In genomic region chr1:240497908-240498307, GRCh38 we compare ENCODE assay signal across 28 cellular contexts.
DNase-seq lines count a peak whose midpoint lies in the region; ATAC-seq, FAIRE-seq and TF ChIP-seq lines count a peak whose summit lies in the region.
"Had no signal": no experiment of that assay in that cellular context is flagged by ENCODE, and none has a peak within 500 bp of the region (broad histone marks: within the 10 kb centered on the region; RNA-seq: fewer than 3 reads in every experiment).

No MANE protein-coding gene starts in this region.

- H3K79me1 ChIP-seq in IMR-90 (ENCODE audit: low read depth in 1 of 2, low read length in 2 of 2): peaks cover 0 to 35% of the 10 kb centered on the region in 2 experiments; a peak in 3 of 4 replicates

- 0 out of 2 replicates have a peak, but pooled peaks cover 2% of the 10 kb centered on the region for H3K36me3 ChIP-seq in BLaER1
- no peaks in the 10 kb centered on the region for H3K36me3 ChIP-seq in IMR-90 (ENCODE audit: control insufficient read depth, insufficient read depth, low read length)
- no peaks in the 10 kb centered on the region for H3K36me3 ChIP-seq in bronchial epithelial cell (ENCODE audit: control insufficient read depth, insufficient read depth, low read length)
- H3K36me3 ChIP-seq in osteoblast (ENCODE audit: insufficient read depth, low read length): no peaks in the 10 kb centered on the region
- H3K36me3 ChIP-seq: Peyer's patch had no signal

- no peak overlapping the region for H3K14ac ChIP-seq in IMR-90 (replicated peaks; ENCODE audit: low read depth, low read length)

- no peak overlapping the region for H2BK5ac ChIP-seq in IMR-90 (ENCODE audit: low read depth, low read length, poor library complexity, severe bottlenecking)

- TF ChIP-seq CTCF in IMR-90 (conservative IDR thresholded peaks at IDR 0.05; ENCODE audit: low read depth, low read length): no peak
- TF ChIP-seq CTCF in bronchial epithelial cell (IDR thresholded peaks at IDR 0.05; ENCODE audit: insufficient read depth, low read length, severe bottlenecking): no peak
- TF ChIP-seq CTCF in osteoblast (IDR thresholded peaks at IDR 0.05; ENCODE audit: extremely low read depth, low read depth, low read length): no peak

- no TSS peak for BruUV-seq in IMR-90 (replicated peaks; lab: Mats Ljungman, UMichigan)

- no peak overlapping the region; the same call in 1 of the 2 replicates for H3K18ac ChIP-seq in IMR-90 (ENCODE audit: low read depth, low read length)

- H3K4me2 ChIP-seq in BLaER1: peak overlapping the region; percentile 53
- H3K4me2 ChIP-seq in IMR-90 (ENCODE audit: low read depth, low read length): no peak overlapping the region
- no peak overlapping the region for H3K4me2 ChIP-seq in osteoblast (ENCODE audit: insufficient read depth, low read length)

- WGBS in IMR-90 (ENCODE audit: extremely low coverage in 2 of 2, insufficient read length in 1 of 2), 2 experiments: no CpG with 5 or more reads among the region's 4 CpGs
- 74% methylated on average over 4 of the region's 4 CpGs for WGBS in right cardiac atrium

- no peak overlapping the region; the same call in 1 of the 2 replicates for H3K27ac ChIP-seq in BLaER1
- H3K27ac ChIP-seq in IMR-90 (ENCODE audit: insufficient read depth, low read length): no peak overlapping the region
- no peak overlapping the region for H3K27ac ChIP-seq in osteoblast (ENCODE audit: low read depth, low read length)
- H3K27ac ChIP-seq in right cardiac atrium (ENCODE audit: low read length): no peak overlapping the region
- H3K27ac ChIP-seq: Peyer's patch, SK-N-MC had no signal

- no peaks in the 10 kb centered on the region for H3K27me3 ChIP-seq in BLaER1
- H3K27me3 ChIP-seq in IMR-90 (ENCODE audit: control insufficient read depth, insufficient read depth, low read length): no peaks in the 10 kb centered on the region
- H3K27me3 ChIP-seq in bronchial epithelial cell (ENCODE audit: control insufficient read depth, insufficient read depth, low read length): no peaks in the 10 kb centered on the region
- no peaks in the 10 kb centered on the region for H3K27me3 ChIP-seq in osteoblast (ENCODE audit: insufficient read depth, low read length)
- H3K27me3 ChIP-seq in right cardiac atrium (ENCODE audit: control insufficient read depth, insufficient read depth): no peaks in the 10 kb centered on the region
- H3K27me3 ChIP-seq: Peyer's patch had no signal

- POLR2A ChIA-PET in IMR-90 (lab: Charles Lee; ENCODE audit: unreplicated experiment): no interaction called here

- peak overlapping the region; percentile 90 for H2BK20ac ChIP-seq in IMR-90 (ENCODE audit: low read depth, low read length)

- H3K9me1 ChIP-seq in IMR-90 (ENCODE audit: insufficient read depth, low read length): peaks cover 15% of the 10 kb centered on the region

- dilution Hi-C loops in IMR-90 (cut with HindIII; ENCODE audit: low sequenced_read_pairs, unreplicated experiment): no loop called here

- H3K4me1 ChIP-seq in BLaER1 (peaks cover 34% of the 10 kb centered on the region), IMR-90 (ENCODE audit: control insufficient read depth, insufficient read depth, low read length) (peaks cover 9% of the 10 kb centered on the region; the same call in 1 of the 2 replicates), osteoblast (ENCODE audit: insufficient read depth, low read length) (peaks cover 8% of the 10 kb centered on the region), right cardiac atrium (ENCODE audit: control insufficient read depth, insufficient read depth, low read length) (no peaks in the 10 kb centered on the region)
- H3K4me1 ChIP-seq: Peyer's patch had no signal

- H3K4me3 ChIP-seq in BLaER1: no peak overlapping the region
- H3K4me3 ChIP-seq in IMR-90 (ENCODE audit: insufficient read depth, low read depth, low read length): no peak overlapping the region
- no peak overlapping the region for H3K4me3 ChIP-seq in bronchial epithelial cell (ENCODE audit: low read depth, low read length)
- no peak overlapping the region for H3K4me3 ChIP-seq in osteoblast (ENCODE audit: insufficient read depth, low read length)
- no peak overlapping the region for H3K4me3 ChIP-seq in right cardiac atrium (ENCODE audit: low read length)
- H3K4me3 ChIP-seq: Peyer's patch, SK-N-MC had no signal

- H3K9me3 ChIP-seq in BLaER1 (peaks cover 37% of the 10 kb centered on the region), IMR-90 (ENCODE audit: control insufficient read depth, insufficient read depth, low read length) (no peaks in the 10 kb centered on the region), osteoblast (ENCODE audit: low read depth, low read length) (no peaks in the 10 kb centered on the region), right cardiac atrium (ENCODE audit: control insufficient read depth, low read length) (no peaks in the 10 kb centered on the region)

- no peak overlapping the region for H4K5ac ChIP-seq in IMR-90 (ENCODE audit: low read depth, low read length)

- H2AK9ac ChIP-seq in IMR-90 (replicated peaks; ENCODE audit: low read depth, low read length, poor library complexity): no peak overlapping the region

- ATAC-seq in IMR-90 (ENCODE audit: low read depth) (no peak), GM19023 (IDR thresholded peaks at IDR 0.05; ENCODE audit: unreplicated experiment) (no peak), right cardiac atrium (no peak), GM18907 (IDR thresholded peaks at IDR 0.05; ENCODE audit: unreplicated experiment) (no peak)

- peak overlapping the region; percentile 1; the same call in 1 of the 2 replicates for H2BK120ac ChIP-seq in IMR-90 (ENCODE audit: low read depth, low read length)

- CTCF ChIA-PET in IMR-90 (lab: Yijun Ruan, JAX): interaction anchor here (0.6 kb wide), 1 partner anchor 712 kb away, joined by 3 read pairs; no protein-coding TSS in a partner anchor

- FAIRE-seq in bronchial epithelial cell (lab: Jason Lieb, UNC): peak; percentile 60
- FAIRE-seq: GM12892 had no signal

- H2AFZ ChIP-seq in IMR-90 (replicated peaks; ENCODE audit: low read length, poor library complexity) (no peak overlapping the region), osteoblast (ENCODE audit: low read length) (no peak overlapping the region)

- no peak overlapping the region; the same call in 1 of the 2 replicates for H3K4ac ChIP-seq in IMR-90 (ENCODE audit: low read depth, low read length)

- H4K8ac ChIP-seq in IMR-90 (ENCODE audit: low read depth in 2 of 2, low read length in 2 of 2): peak overlapping the region in 1 of 2 experiments; percentile 85; a peak in 1 of 4 replicates

- no peak for DNase-seq in IMR-90
- no peak for DNase-seq in bronchial epithelial cell (ENCODE audit: low read depth)
- peak; percentile 62 for DNase-seq in osteoblast (ENCODE audit: insufficient read length, low spot score, missing footprints)
- DNase-seq in activated T-cell treated with anti-CD3 and anti-CD28 coated beads, Interleukin-2, amount 50 U/mL, for 1 hour: no peak
- DNase-seq in right cardiac atrium: no peak
- DNase-seq: 8988T; ACHN; CD4-positive, alpha-beta T cell; COR-L47; DMS79 treated with DMSO at 0.1 percent for 48 hours; H7; Kasumi-1; NCI-H1092 treated with DMSO at 0.1 percent for 48 hours; NCI-H1436; NCI-H187; NCI-H2081 treated with DMSO at 0.1 percent for 48 hours; NCI-H2171; NCI-H226; NCI-H510A; NCI-H69; OCI-M1; Peyer's patch; SHP77 treated with DMSO at 0.1 percent for 48 hours had no signal

- no peak for TF ChIP-seq RAD21 in IMR-90 (IDR thresholded peaks at IDR 0.05; ENCODE audit: low read length)

- no peaks in the 10 kb centered on the region for H4K20me1 ChIP-seq in BLaER1
- H4K20me1 ChIP-seq in IMR-90 (ENCODE audit: insufficient read depth, low read length): no peaks in the 10 kb centered on the region
- no peaks in the 10 kb centered on the region for H4K20me1 ChIP-seq in osteoblast (ENCODE audit: insufficient read depth, low read length)

- intact Hi-C loops in IMR-90 (cut with micrococcal nuclease): no loop called here
- intact Hi-C loops in right cardiac atrium (cut with DNase I): no loop called here

- H2BK15ac ChIP-seq in IMR-90 (ENCODE audit: low read depth, low read length): peak overlapping the region; percentile 96; the same call in 1 of the 3 replicates

- H3K9ac ChIP-seq in BLaER1: no peak overlapping the region
- H3K9ac ChIP-seq in IMR-90 (ENCODE audit: low read depth, low read length): no peak overlapping the region

- H3K79me2 ChIP-seq in osteoblast (ENCODE audit: insufficient read depth, low read length): no peaks in the 10 kb centered on the region

- H3K23ac ChIP-seq in IMR-90 (ENCODE audit: low read depth, low read length): no peak overlapping the region

- in situ Hi-C loops in IMR-90 (cut with MboI; ENCODE audit: low sequenced_read_pairs): no loop called here

- H3K56ac ChIP-seq in IMR-90 (ENCODE audit: extremely low read depth, insufficient read depth, low read length): no peak overlapping the region

- no peak overlapping the region; the same call in 1 of the 2 replicates for H4K91ac ChIP-seq in IMR-90 (ENCODE audit: insufficient read depth, low read depth, low read length)

- no peak for TF ChIP-seq POLR2A in IMR-90 (IDR thresholded peaks at IDR 0.05; ENCODE audit: low read depth, low read length)

- H2AK5ac ChIP-seq in IMR-90 (ENCODE audit: low read depth, low read length): no peak overlapping the region; the same call in 1 of the 2 replicates

TF ChIP-seq in IMR-90, 13 proteins besides CTCF, POLR2A, EP300 and RAD21 (continues in another document):
- no peak for TF ChIP-seq CHD1 (IDR thresholded peaks at IDR 0.05; ENCODE audit: low read depth, low read length)
- TF ChIP-seq MAFK (IDR thresholded peaks at IDR 0.05; ENCODE audit: low read depth, low read length): no peak
- TF ChIP-seq RCOR1 (IDR thresholded peaks at IDR 0.05; ENCODE audit: insufficient replicate concordance, low read length): no peak
- no peak for TF ChIP-seq FOS (IDR thresholded peaks at IDR 0.05; ENCODE audit: low read depth, low read length)
- TF ChIP-seq USF2 (IDR thresholded peaks at IDR 0.05; ENCODE audit: low read depth, low read length): no peak
- TF ChIP-seq BHLHE40 (IDR thresholded peaks at IDR 0.05; ENCODE audit: low read depth, low read length): no peak
- no peak for TF ChIP-seq MAZ (IDR thresholded peaks at IDR 0.05; ENCODE audit: borderline replicate concordance, low read depth, low read length)
- TF ChIP-seq SMC3 (IDR thresholded peaks at IDR 0.05; ENCODE audit: low read depth, low read length): no peak
